In the genomic region with DNA sequence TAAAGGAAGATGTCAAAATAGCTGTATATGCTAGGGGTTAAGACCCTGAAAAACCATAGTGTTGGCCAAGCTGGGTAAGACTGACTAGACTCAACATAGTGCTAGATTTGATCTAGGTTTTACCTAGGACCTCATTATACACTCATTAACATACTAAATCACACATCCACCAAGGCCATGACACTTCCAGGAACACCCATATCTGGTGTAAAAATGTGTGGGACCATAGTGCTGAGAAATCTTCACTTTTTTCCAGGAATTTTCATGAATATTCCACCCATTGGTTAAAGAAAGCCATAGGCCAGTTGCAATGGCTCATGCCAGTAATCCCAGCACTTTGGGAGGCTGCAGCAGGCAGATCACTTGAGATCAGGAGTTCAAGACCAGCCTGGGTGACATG, we compare ENCODE assay signal across 34 cellular contexts.
"Had no signal": no experiment of that assay in that cellular context is flagged by ENCODE, and none has a peak within 500 bp of the region (broad histone marks: within the 10 kb centered on the region; RNA-seq: fewer than 3 reads in every experiment).

No MANE protein-coding gene starts in this region.

- DNase-seq: Karpas-422, Kasumi-1, MG63, MM.1S, MV-4-11, NCI-H1048, NCI-H1092, NCI-H1092 treated with DMSO at 0.1 percent for 48 hours, NCI-H1105, NCI-H1105 treated with DMSO at 0.1 percent for 48 hours, NCI-H1417, NCI-H1417 treated with DMSO at 0.1 percent for 48 hours, NCI-H1436, NCI-H1436 treated with DMSO at 0.1 percent for 48 hours, NCI-H146, NCI-H1694, NCI-H1694 treated with DMSO at 0.1 percent for 48 hours, NCI-H187, NCI-H187 treated with DMSO at 0.1 percent for 48 hours, NCI-H1930, NCI-H2029, NCI-H2029 treated with DMSO at 0.1 percent for 48 hours, NCI-H2081, NCI-H2081 treated with DMSO at 0.1 percent for 48 hours, NCI-H2107, NCI-H2171, NCI-H2171 treated with DMSO at 0.1 percent for 48 hours, NCI-H2227 treated with DMSO at 0.1 percent for 48 hours, NCI-H226, NCI-H345, NCI-H446, NCI-H446 treated with DMSO at 0.1 percent for 48 hours, NCI-H510A had no signal

- H3K4me2 ChIP-seq: KMS-11 had no signal

- H3K4me3 ChIP-seq: MG63 had no signal

- H3K27ac ChIP-seq: KMS-11 had no signal

- H3K27me3 ChIP-seq: MG63 had no signal

- H3K9ac ChIP-seq: KMS-11 had no signal

- H3K9me3 ChIP-seq: MG63 had no signal

- H3K36me3 ChIP-seq: MG63 had no signal
